In the genomic region with DNA sequence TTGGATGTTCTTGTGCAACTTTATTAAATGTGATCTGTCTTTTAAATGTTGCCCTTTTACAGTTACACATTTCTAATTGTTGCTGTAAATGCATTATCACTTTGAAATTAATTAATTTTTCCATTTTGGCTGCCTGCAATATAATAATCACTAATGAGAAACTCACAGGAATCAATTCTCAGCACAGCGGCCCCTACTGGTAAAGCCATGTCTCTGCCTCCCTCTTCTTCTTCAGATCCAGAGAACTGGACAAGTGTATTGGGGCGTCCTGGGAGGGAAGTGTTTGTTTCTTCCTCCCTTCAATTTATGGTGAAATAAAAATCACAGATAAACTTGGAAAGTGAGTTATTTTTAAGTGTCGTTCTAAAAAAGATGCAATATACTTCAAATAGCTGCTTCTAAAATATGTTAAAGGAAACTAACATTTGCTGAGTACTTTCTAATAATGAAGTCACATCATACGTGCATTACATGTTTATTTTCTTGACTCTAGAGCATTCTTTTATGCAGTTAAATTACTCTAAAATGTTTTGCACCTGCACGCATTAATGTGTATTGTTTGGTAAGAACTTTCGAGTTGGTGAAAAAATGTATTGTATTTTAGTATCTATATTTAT, we compare ENCODE assay signal across 8 cellular contexts.
DNase-seq lines count a peak whose midpoint lies in the region; ATAC-seq, FAIRE-seq and TF ChIP-seq lines count a peak whose summit lies in the region.

No MANE protein-coding gene starts in this region.

- DNase-seq in COLO668 (lab: John Stamatoyannopoulos, UW; ENCODE audit: unreplicated experiment) (peak; percentile 27), SHP77 (lab: John Stamatoyannopoulos, UW) (peak; percentile 7 to 30), GM12878 (ENCODE audit: low read depth, low spot score) (no peak), left lung (no peak), substantia nigra (lab: John Stamatoyannopoulos, UW) (peak in 31 of 49 donors; percentile 1 to 49 (median 23)), kidney glomerular epithelial cell (lab: John Stamatoyannopoulos, UW) (no peak), omental fat pad (ENCODE audit: low spot score) (no peak)

- TF ChIP-seq RAD21 in GM12878 (IDR thresholded peaks at IDR 0.05; ENCODE audit: insufficient read depth, low read depth, low read length) = 0 out of 2 replicates have a peak, but pooled peaks have one; percentile 7

- ATAC-seq in GM21717 (IDR thresholded peaks at IDR 0.05; ENCODE audit: unreplicated experiment) (peak; percentile 64), GM12878 (peak; percentile 62), left lung (peak; percentile 69), omental fat pad (ENCODE audit: low FRiP score) (no peak)

- intact Hi-C loops in GM12878 (cut with micrococcal nuclease; ENCODE audit: unreplicated experiment) (loop anchor here (2.0 kb wide), 1 partner anchor 315 kb away; no protein-coding TSS in a partner anchor), left lung (cut with DNase I) (no loop called here)

- H3K27me3 ChIP-seq in GM12878 (replicated peaks in 1 of 2; ENCODE audit: control insufficient read depth in 2 of 2, insufficient read depth in 2 of 2, low read length in 1 of 2) = no peaks in the 10 kb centered on the region
- H3K27me3 ChIP-seq in left lung = no peaks in the 10 kb centered on the region

- TF ChIP-seq POLR2A in GM12878 (IDR thresholded peaks at IDR 0.05; ENCODE audit: low read depth, low read length) = no peak

- no peaks in the 10 kb centered on the region for H3K79me2 ChIP-seq in GM12878 (ENCODE audit: control insufficient read depth, insufficient read depth, low read length)

- H3K4me2 ChIP-seq in GM12878 (ENCODE audit: control insufficient read depth, insufficient read depth) = no peak overlapping the region

- TF ChIP-seq CTCF in GM12878 (IDR thresholded peaks at IDR 0.05 in 2 of 3, conservative IDR thresholded peaks at IDR 0.05 in 1 of 3; ENCODE audit: control insufficient read depth in 2 of 3, extremely low read depth in 1 of 3, insufficient read depth in 1 of 3, low read depth in 3 of 3, low read length in 3 of 3) (peak; percentile 64 to 91 (median 91)), left lung (IDR thresholded peaks at IDR 0.05) (peak; percentile 79 to 91), omental fat pad (IDR thresholded peaks at IDR 0.05) (no peak)

- in situ Hi-C loops in GM12878 (cut with MboI) = no loop called here

- no peaks in the 10 kb centered on the region for H3K9me3 ChIP-seq in GM12878 (replicated peaks; ENCODE audit: control insufficient read depth, insufficient read depth, low read length)
- H3K9me3 ChIP-seq in left lung = no peaks in the 10 kb centered on the region

- POLR2A ChIA-PET in GM12878 (lab: Charles Lee) = no interaction called here

- no peak overlapping the region for H3K27ac ChIP-seq in GM12878 (ENCODE audit: control insufficient read depth, insufficient read depth)
- H3K27ac ChIP-seq in left lung = no peak overlapping the region
- no peak overlapping the region for H3K27ac ChIP-seq in substantia nigra (ENCODE audit: low read depth, low read length, poor library complexity, severe bottlenecking)

- H3K9ac ChIP-seq in GM12878 (ENCODE audit: control insufficient read depth, insufficient read depth, low read length) = no peak overlapping the region

- CTCF ChIA-PET in GM12878 (lab: Yijun Ruan, JAX) = interaction anchor here (1.0 to 1.6 kb wide), 4 partner anchors 10 to 36 kb away, joined by 3 to 4 read pairs (median 3); no protein-coding TSS in a partner anchor

- WGBS in GM12878 (ENCODE audit: insufficient coverage, insufficient replicate concordance, low lambda C conversion rate, missing lambda C conversion rate) = 33% methylated on average over 6 of the region's 6 CpGs

- no peak overlapping the region for H2AFZ ChIP-seq in GM12878 (ENCODE audit: control insufficient read depth, low read depth, low read length)

- no peaks in the 10 kb centered on the region for H4K20me1 ChIP-seq in GM12878 (ENCODE audit: control insufficient read depth, insufficient read depth)

- RAD21 ChIA-PET in GM12878 (lab: Charles Lee; ENCODE audit: unreplicated experiment) = no interaction called here

- FAIRE-seq in GM12878 (lab: Jason Lieb, UNC) = peak; percentile 66

- no TSS peak for BruUV-seq in GM12878 (replicated peaks; lab: Mats Ljungman, UMichigan)

- H3K4me1 ChIP-seq in GM12878 (ENCODE audit: control insufficient read depth, insufficient read depth, low read length) = no peaks in the 10 kb centered on the region
- H3K4me1 ChIP-seq in left lung = no peaks in the 10 kb centered on the region

- SMC1A ChIA-PET in GM12878 (lab: Charles Lee; ENCODE audit: uncharacterized antibody, unreplicated experiment) = no interaction called here

- H3K4me3 ChIP-seq in GM12878 = no peak overlapping the region
- no peak overlapping the region for H3K4me3 ChIP-seq in left lung

- no peak for TF ChIP-seq EP300 in GM12878 (IDR thresholded peaks at IDR 0.05; ENCODE audit: borderline replicate concordance in 1 of 2, control insufficient read depth in 1 of 2, low read depth in 2 of 2, low read length in 2 of 2)

- peaks cover 0 to 2% of the 10 kb centered on the region in 2 experiments; a peak in 1 of 4 replicates for H3K36me3 ChIP-seq in GM12878 (ENCODE audit: control insufficient read depth in 2 of 2, insufficient read depth in 2 of 2, low read length in 1 of 2)
- no peaks in the 10 kb centered on the region for H3K36me3 ChIP-seq in left lung

TF ChIP-seq in GM12878, 131 proteins besides CTCF, POLR2A, EP300 and RAD21:
- peak; percentile 26; the same call in 1 of the 2 replicates for TF ChIP-seq SMC3 (IDR thresholded peaks at IDR 0.05; ENCODE audit: borderline replicate concordance, low read length)
- TF ChIP-seq, protein P1, sequence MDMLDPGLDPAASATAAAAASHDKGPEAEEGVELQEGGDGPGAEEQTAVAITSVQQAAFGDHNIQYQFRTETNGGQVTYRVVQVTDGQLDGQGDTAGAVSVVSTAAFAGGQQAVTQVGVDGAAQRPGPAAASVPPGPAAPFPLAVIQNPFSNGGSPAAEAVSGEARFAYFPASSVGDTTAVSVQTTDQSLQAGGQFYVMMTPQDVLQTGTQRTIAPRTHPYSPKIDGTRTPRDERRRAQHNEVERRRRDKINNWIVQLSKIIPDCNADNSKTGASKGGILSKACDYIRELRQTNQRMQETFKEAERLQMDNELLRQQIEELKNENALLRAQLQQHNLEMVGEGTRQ (IDR thresholded peaks at IDR 0.05; ENCODE audit: borderline replicate concordance, low read depth, low read length) = no peak

Comparison
In these comparisons a context has a peak if more than half of its experiments do, and no peak if none do; other contexts are left out.
1. DNase-seq: peak in COLO668 (single experiment), SHP77 (2 of 2) and substantia nigra (31 of 49); none in GM12878 (single experiment), left lung (0 of 2), kidney glomerular epithelial cell (single experiment) and omental fat pad (single experiment).
2. CTCF ChIP-seq: peak in GM12878 (3 of 3) and left lung (2 of 2); none in omental fat pad (0 of 3).